ENCODE assay signal across 8 cellular contexts in genomic region chr10:45420453-45421192, GRCh38. TPM values are rescaled to one million over a fixed set of nuclear protein-coding genes. Genes with fewer than 3 reads are reported as not detected.
A peak's percentile ranks its signal among the peaks of the same experiment; 100 is the strongest.
DNase-seq lines count a peak whose midpoint lies in the region; ATAC-seq and TF ChIP-seq lines count a peak whose summit lies in the region.

No MANE protein-coding gene starts in this region.

- H3K4me3 Mint-ChIP-seq in CD8-positive, alpha-beta T cell = peak overlapping the region; percentile 92
- peak overlapping the region; percentile 86 for H3K4me3 Mint-ChIP-seq in activated naive CD4-positive, alpha-beta T cell treated with anti-CD3 and anti-CD28 coated beads for 36 hours

- no peaks in the 10 kb centered on the region for H3K27me3 ChIP-seq in CD8-positive, alpha-beta T cell (ENCODE audit: insufficient read depth, low read length)
- H3K27me3 ChIP-seq in heart right ventricle = no peaks in the 10 kb centered on the region
- H3K27me3 ChIP-seq in spleen (replicated peaks in 1 of 7) = no peaks in the 10 kb centered on the region

- peak overlapping the region; percentile 98 for H3K27ac Mint-ChIP-seq in CD8-positive, alpha-beta T cell
- H3K27ac Mint-ChIP-seq in activated naive CD4-positive, alpha-beta T cell treated with anti-CD3 and anti-CD28 coated beads for 36 hours = peak overlapping the region; percentile 4

- CTCF ChIA-PET in CD8-positive, alpha-beta T cell (lab: Charles Lee) = interaction anchor here (1.0 to 1.3 kb wide), 2 partner anchors 9 to 44 kb away, joined by 3 to 4 read pairs; no protein-coding TSS in a partner anchor
- CTCF ChIA-PET in activated naive CD4-positive, alpha-beta T cell treated with anti-CD3 and anti-CD28 coated beads for 36 hours (lab: Charles Lee) = interaction anchor here (0.9 kb wide), 1 partner anchor 32 kb away, joined by 3 read pairs; no protein-coding TSS in a partner anchor

- peaks cover 53% of the 10 kb centered on the region for H3K4me1 ChIP-seq in CD8-positive, alpha-beta T cell (ENCODE audit: insufficient read depth, low read length)
- H3K4me1 ChIP-seq in heart right ventricle (peaks cover 0 to 68% (median 30%) of the 10 kb centered on the region in 9 donors), spleen (peaks cover 27 to 88% (median 45%) of the 10 kb centered on the region in 6 donors)

- no peak for TF ChIP-seq CTCF in CD8-positive, alpha-beta T cell (IDR thresholded peaks at IDR 0.05)
- TF ChIP-seq CTCF in heart right ventricle (IDR thresholded peaks at IDR 0.05) (no peak), spleen (IDR thresholded peaks at IDR 0.05 in 8 of 11, conservative IDR thresholded peaks at IDR 0.05 in 3 of 11) (no peak)

- H3K27ac ChIP-seq in CD8-positive, alpha-beta T cell (ENCODE audit: low read depth, low read length) = peak overlapping the region; percentile 52
- H3K27ac ChIP-seq in heart right ventricle = peak overlapping the region in 8 of 10 donors; percentile 91 to 99 (median 96)
- peak overlapping the region; percentile 84 to 98 (median 94) for H3K27ac ChIP-seq in spleen

- POLR2A ChIA-PET in CD8-positive, alpha-beta T cell (lab: Charles Lee) = no interaction called here

- no peaks in the 10 kb centered on the region for H3K9me3 ChIP-seq in CD8-positive, alpha-beta T cell (ENCODE audit: low read length)
- H3K9me3 ChIP-seq in heart right ventricle (no peaks in the 10 kb centered on the region), spleen (no peaks in the 10 kb centered on the region)

- peaks cover 61% of the 10 kb centered on the region for H3K4me1 Mint-ChIP-seq in CD8-positive, alpha-beta T cell (ENCODE audit: low read depth)
- H3K4me1 Mint-ChIP-seq in activated naive CD4-positive, alpha-beta T cell treated with anti-CD3 and anti-CD28 coated beads for 36 hours (ENCODE audit: low read depth) = peaks cover 36% of the 10 kb centered on the region

- no peaks in the 10 kb centered on the region for H3K9me3 Mint-ChIP-seq in CD8-positive, alpha-beta T cell
- H3K9me3 Mint-ChIP-seq in activated naive CD4-positive, alpha-beta T cell treated with anti-CD3 and anti-CD28 coated beads for 36 hours = no peaks in the 10 kb centered on the region

- no peaks in the 10 kb centered on the region for H3K27me3 Mint-ChIP-seq in CD8-positive, alpha-beta T cell (ENCODE audit: low read depth)
- no peaks in the 10 kb centered on the region for H3K27me3 Mint-ChIP-seq in activated naive CD4-positive, alpha-beta T cell treated with anti-CD3 and anti-CD28 coated beads for 36 hours (ENCODE audit: low read depth)

- H3K36me3 Mint-ChIP-seq in CD8-positive, alpha-beta T cell = peaks cover 4% of the 10 kb centered on the region
- no peaks in the 10 kb centered on the region for H3K36me3 Mint-ChIP-seq in activated naive CD4-positive, alpha-beta T cell treated with anti-CD3 and anti-CD28 coated beads for 36 hours (ENCODE audit: low read depth)

- no peak for TF ChIP-seq POLR2A in spleen (IDR thresholded peaks at IDR 0.05)

- intact Hi-C loops in CD8-positive, alpha-beta T cell (cut with DNase I, micrococcal nuclease) = loop anchor here in 1 of 2 experiments (2.0 kb wide), 1 partner anchor 174 kb away; no protein-coding TSS in a partner anchor
- intact Hi-C loops in activated naive CD4-positive, alpha-beta T cell treated with anti-CD3 and anti-CD28 coated beads for 36 hours (cut with micrococcal nuclease) = loop anchor here (5.0 kb wide), 3 partner anchors 162 to 602 kb away; partner anchors contain the start of gene ZFAND4
- intact Hi-C loops in heart right ventricle (cut with DNase I) = loop anchor here in 1 of 10 donors (10.0 kb wide), 1 partner anchor 426 kb away; no protein-coding TSS in a partner anchor
- intact Hi-C loops in spleen (cut with DNase I; ENCODE audit: low total_unique reads) = no loop called here

- H3K4me3 ChIP-seq in CD8-positive, alpha-beta T cell (ENCODE audit: low read depth, low read length) = peak overlapping the region; percentile 88
- H3K4me3 ChIP-seq in heart right ventricle (peak overlapping the region in 5 of 10 donors; percentile 63 to 79 (median 67)), spleen (peak overlapping the region in 5 of 8 donors; percentile 2 to 78 (median 55))

- 29 to 34% methylated on average over 16 of the region's 16 CpGs for WGBS in heart right ventricle, 2 donors
- WGBS in spleen, 5 donors = 11 to 29% (median 16%) methylated on average over 15 to 16 of the region's 16 CpGs

- peak; percentile 47 for ATAC-seq in CD8-positive, alpha-beta T cell
- ATAC-seq in HG03280 (IDR thresholded peaks at IDR 0.05; ENCODE audit: unreplicated experiment) (peak; percentile 44), heart right ventricle (peak; percentile 22 to 66 (median 56))

- DNase-seq in CD8-positive, alpha-beta T cell = peak in 6 of 7 experiments; percentile 42 to 75 (median 63)
- peak; percentile 56 for DNase-seq in GM19238 (ENCODE audit: insufficient read length, low spot score)
- peak; percentile 35 to 48 for DNase-seq in NOMO-1 (lab: John Stamatoyannopoulos, UW; ENCODE audit: unreplicated experiment in 2 of 2)
- DNase-seq in activated naive CD4-positive, alpha-beta T cell treated with anti-CD3 and anti-CD28 coated beads for 36 hours = peak; percentile 68
- peak; percentile 79 to 83 for DNase-seq in heart right ventricle
- DNase-seq in spleen = peak; percentile 90
- DNase-seq in iPS-NIHi7 (ENCODE audit: extremely low spot score) = no peak

- no peaks in the 10 kb centered on the region for H3K36me3 ChIP-seq in CD8-positive, alpha-beta T cell (ENCODE audit: insufficient read depth, low read length)
- H3K36me3 ChIP-seq in heart right ventricle (peaks cover 0 to 14% (median 0%) of the 10 kb centered on the region in 9 donors), spleen (peaks cover 0 to 52% (median 2%) of the 10 kb centered on the region in 6 donors)

RNA-seq across cellular contexts. Expression of gene ALOX5, which starts 46.6 kb away (rescaled TPM):
- 1 to 10 TPM; 3.9 to 5.4 TPM for total RNA-seq in CD8-positive, alpha-beta T cell
- under 1 TPM; 0.14 to 0.17 TPM for total RNA-seq in activated naive CD4-positive, alpha-beta T cell treated with anti-CD3 and anti-CD28 coated beads for 36 hours
- total RNA-seq in heart right ventricle (10 to 100 TPM in 1 of 10 donors, 1 to 10 TPM in 9; 1.8 to 21.8 (median 3.4) TPM), spleen (100 to 1,000 TPM in 6 of 7 donors, 10 to 100 TPM in 1; 87.2 to 357 (median 168) TPM)
- polyA plus RNA-seq in heart right ventricle (1 to 10 TPM; 4.8 to 6.0 TPM), spleen (100 to 1,000 TPM in 2 of 3 donors, 10 to 100 TPM in 1; 69.3 to 184 (median 119) TPM)
